ENCODE assay signal across 8 cellular contexts in the genomic region with DNA sequence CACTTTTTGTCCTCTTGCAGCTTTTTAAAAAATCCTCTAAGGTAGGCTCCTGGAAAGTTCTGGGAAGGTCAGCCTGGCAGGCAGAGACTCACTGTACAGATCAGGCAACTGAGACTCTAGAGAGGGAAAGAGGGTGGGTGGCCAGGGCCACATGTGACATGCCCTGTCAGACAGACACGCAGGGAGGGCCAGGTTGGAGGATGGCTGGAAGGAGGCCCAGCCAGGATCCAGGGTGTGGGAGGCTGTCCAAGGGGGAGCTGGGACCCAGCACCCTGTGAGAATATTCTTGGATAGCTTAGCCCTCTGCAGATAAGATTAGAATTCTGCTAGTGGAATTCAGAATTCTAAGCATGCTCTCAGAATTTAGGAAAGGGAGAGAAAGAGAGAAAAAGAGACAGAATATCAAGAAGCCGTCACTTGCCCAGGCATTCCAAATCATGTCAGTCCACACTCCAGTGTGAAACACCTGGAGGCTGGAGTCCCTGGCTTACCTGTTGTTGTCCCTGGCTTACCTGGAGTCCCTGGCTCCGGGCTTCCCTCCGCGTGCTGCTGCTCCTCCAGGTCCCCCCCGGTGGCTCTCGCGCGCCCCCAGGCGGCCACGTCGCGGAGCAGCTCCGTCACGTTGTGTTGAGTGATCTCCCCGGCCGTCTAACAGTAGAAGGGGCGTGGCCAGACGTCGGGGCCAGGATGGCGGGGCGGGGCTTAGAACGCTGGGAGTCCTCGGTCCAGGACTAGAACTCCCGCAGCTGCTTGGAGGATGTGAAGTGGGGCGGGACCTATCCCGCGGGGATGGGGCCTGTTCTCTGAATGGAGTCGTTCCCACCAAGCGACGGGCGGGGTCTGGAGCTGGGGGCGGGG. TPM values are rescaled to one million over a fixed set of nuclear protein-coding genes. Genes with fewer than 3 reads are reported as not detected.
DNase-seq lines count a peak whose midpoint lies in the region; ATAC-seq and TF ChIP-seq lines count a peak whose summit lies in the region.

No MANE protein-coding gene starts in this region.

- in situ Hi-C loops in T47D (cut with HindIII; ENCODE audit: low pct_unique_long_range_greater_than_20kb, low sequenced_read_pairs) = no loop called here

- H3K9me3 Mint-ChIP-seq in activated B cell treated with CpG ODN at 0.5 μM for 24 hours = no peaks in the 10 kb centered on the region

- no peak overlapping the region for H3K4me3 Mint-ChIP-seq in activated B cell treated with CpG ODN at 0.5 μM for 24 hours

- intact Hi-C loops in activated B cell treated with CpG ODN at 0.5 μM for 24 hours (cut with micrococcal nuclease) = loop anchor here (2.0 kb wide), 1 partner anchor 18 kb away; no protein-coding TSS in a partner anchor

- peak; percentile 66 for DNase-seq in DMS79 (lab: John Stamatoyannopoulos, UW)
- peak; percentile 64 for DNase-seq in NCI-H345 treated with DMSO at 0.1 percent for 48 hours (lab: John Stamatoyannopoulos, UW; ENCODE audit: unreplicated experiment)
- DNase-seq in activated B cell treated with CpG ODN at 0.5 μM for 24 hours = peak; percentile 70
- peak; percentile 93 to 97 for DNase-seq in T47D (ENCODE audit: low read depth in 1 of 2, low spot score in 1 of 2)
- peak; percentile 97 for DNase-seq in islet precursor cell
- peak; percentile 92 for DNase-seq in stimulated activated CD4-positive, alpha-beta T cell treated with anti-CD3 and anti-CD28 coated beads, Interleukin-1b, Interleukin-23, amount 100 ng/mL, for 48 hours

- H3K27ac Mint-ChIP-seq in activated B cell treated with CpG ODN at 0.5 μM for 24 hours = no peak overlapping the region

- CTCF ChIA-PET in activated B cell treated with CpG ODN at 0.5 μM for 24 hours (lab: Charles Lee) = interaction anchor here (0.9 to 1.6 kb wide), 4 partner anchors 13 to 308 kb away, joined by 3 to 4 read pairs (median 3); no protein-coding TSS in a partner anchor

- no peaks in the 10 kb centered on the region for H3K36me3 Mint-ChIP-seq in activated B cell treated with CpG ODN at 0.5 μM for 24 hours (ENCODE audit: low read depth)

- TF ChIP-seq CTCF in activated B cell treated with CpG ODN at 0.5 μM for 24 hours (IDR thresholded peaks at IDR 0.05) = peak; percentile 35

- peak; percentile 59 for ATAC-seq in HG03135 (IDR thresholded peaks at IDR 0.05; ENCODE audit: unreplicated experiment)
- ATAC-seq in activated B cell treated with CpG ODN at 0.5 μM for 24 hours (ENCODE audit: low read depth) = peak; percentile 97
- ATAC-seq in HG02840 (IDR thresholded peaks at IDR 0.05; ENCODE audit: low FRiP score, unreplicated experiment) = no peak

- H3K4me1 Mint-ChIP-seq in activated B cell treated with CpG ODN at 0.5 μM for 24 hours = peaks cover 6% of the 10 kb centered on the region

- peaks cover 49% of the 10 kb centered on the region for H3K27me3 Mint-ChIP-seq in activated B cell treated with CpG ODN at 0.5 μM for 24 hours

- POLR2A ChIA-PET in activated B cell treated with CpG ODN at 0.5 μM for 24 hours (lab: Charles Lee) = interaction anchor here (0.6 to 0.8 kb wide), 3 partner anchors 120 to 248 kb away, joined by 3 to 9 read pairs (median 5); partner anchors contain the start of genes HSPBP1 and UBE2S

RNA-seq across cellular contexts. Expression of gene TNNI3, which starts 2.8 kb away (rescaled TPM):
- total RNA-seq in activated B cell treated with CpG ODN at 0.5 μM for 24 hours = not detected in 2 replicates

RNA-seq across cellular contexts. Expression of gene DNAAF3, which starts 6.1 kb away (rescaled TPM):
- not detected in 2 replicates for total RNA-seq in activated B cell treated with CpG ODN at 0.5 μM for 24 hours

RNA-seq across cellular contexts. Expression of gene TNNT1, which starts 11.4 kb away (rescaled TPM):
- total RNA-seq in activated B cell treated with CpG ODN at 0.5 μM for 24 hours = not detected in 2 replicates

RNA-seq across cellular contexts. Expression of gene SYT5, which starts 19.7 kb away (rescaled TPM):
- total RNA-seq in activated B cell treated with CpG ODN at 0.5 μM for 24 hours = not detected in 2 replicates

RNA-seq across cellular contexts. Expression of gene PPP1R12C, which starts 42.9 kb away (rescaled TPM):
- 115 and 139 TPM in 2 replicates for total RNA-seq in activated B cell treated with CpG ODN at 0.5 μM for 24 hours
